In genomic region chr12:109264095-109264942, GRCh38 we compare ENCODE assay signal across 9 cellular contexts. TPM values are rescaled to one million over a fixed set of nuclear protein-coding genes. Genes with fewer than 3 reads are reported as not detected.
DNase-seq lines count a peak whose midpoint lies in the region; TF ChIP-seq lines count a peak whose summit lies in the region.
"Had no signal": no experiment of that assay in that cellular context is flagged by ENCODE, and none has a peak within 500 bp of the region (broad histone marks: within the 10 kb centered on the region; RNA-seq: fewer than 3 reads in every experiment).

No MANE protein-coding gene starts in this region.

- H3K23ac ChIP-seq in neuronal stem cell (ENCODE audit: low read depth, low read length, poor library complexity) = peak overlapping the region; percentile 75

- H2AFZ ChIP-seq in GM23248 (peak overlapping the region; percentile 28), neuronal stem cell (ENCODE audit: low read length) (peak overlapping the region; percentile 30)

- in situ Hi-C loops in GM23248 (cut with MboI) = loop anchor here (10.0 kb wide), 1 partner anchor 120 kb away; no protein-coding TSS in a partner anchor

- H2BK120ac ChIP-seq in neuronal stem cell (ENCODE audit: low read depth, low read length) = no peak overlapping the region

- no peaks in the 10 kb centered on the region for H3K79me2 ChIP-seq in GM23248 (ENCODE audit: insufficient read depth)

- H3K36me3 ChIP-seq in GM23248 (ENCODE audit: low read depth) (no peaks in the 10 kb centered on the region), neuronal stem cell (replicated peaks in 1 of 2; ENCODE audit: control insufficient read depth in 2 of 2, insufficient read depth in 2 of 2, low read length in 2 of 2) (peaks cover 0 to 9% of the 10 kb centered on the region in 2 donors), uterus (no peaks in the 10 kb centered on the region)

- TF ChIP-seq CTCF in uterus (IDR thresholded peaks at IDR 0.05) = peak; percentile 70 to 83 (median 74)

- CTCF ChIA-PET in activated CD4-positive, alpha-beta memory T cell treated with anti-CD3 and anti-CD28 coated beads for 36 hours (lab: Charles Lee) = interaction anchor here (0.5 to 4.5 kb wide), 15 partner anchors 12 to 153 kb away, joined by 3 to 32 read pairs (median 4); partner anchors contain the start of gene MYO1H

- H3K79me1 ChIP-seq in neuronal stem cell (ENCODE audit: low read depth, low read length) = no peaks in the 10 kb centered on the region

- H2BK15ac ChIP-seq in neuronal stem cell (ENCODE audit: low read length) = peak overlapping the region; percentile 35

- peak overlapping the region; percentile 57 for H2AK5ac ChIP-seq in neuronal stem cell (ENCODE audit: low read depth, low read length)

- peak overlapping the region; percentile 19 for H3K18ac ChIP-seq in neuronal stem cell (ENCODE audit: low read length)

- intact Hi-C loops in activated CD4-positive, alpha-beta memory T cell treated with anti-CD3 and anti-CD28 coated beads for 36 hours (cut with micrococcal nuclease) = loop anchor here (1.0 to 2.0 kb wide), 2 partner anchors 121 to 128 kb away; no protein-coding TSS in a partner anchor
- intact Hi-C loops in uterus (cut with DNase I; ENCODE audit: low total_unique reads) = no loop called here

- no peak overlapping the region for H4K8ac ChIP-seq in neuronal stem cell (ENCODE audit: low read depth, low read length)

- no peak overlapping the region for H3K27ac Mint-ChIP-seq in activated CD4-positive, alpha-beta memory T cell treated with anti-CD3 and anti-CD28 coated beads for 36 hours
- H3K27ac Mint-ChIP-seq: naive thymus-derived CD4-positive, alpha-beta T cell had no signal

- TF ChIP-seq POLR2A in uterus (IDR thresholded peaks at IDR 0.05) = no peak

- no peak overlapping the region for H3K4me3 ChIP-seq in GM23248
- no peak overlapping the region for H3K4me3 ChIP-seq in neuronal stem cell (ENCODE audit: low read length in 2 of 2)
- H3K4me3 ChIP-seq in uterus = no peak overlapping the region

- no peaks in the 10 kb centered on the region for H3F3A ChIP-seq in GM23248 (ENCODE audit: insufficient read depth)

- H4K91ac ChIP-seq in neuronal stem cell (ENCODE audit: low read depth, low read length, poor library complexity) = no peak overlapping the region

- H3K9me2 ChIP-seq in GM23248 (ENCODE audit: insufficient read depth) = no peaks in the 10 kb centered on the region

- POLR2A ChIA-PET in activated CD4-positive, alpha-beta memory T cell treated with anti-CD3 and anti-CD28 coated beads for 36 hours (lab: Charles Lee) = interaction anchor here (0.5 kb wide), 1 partner anchor 142 kb away, joined by 3 read pairs; no protein-coding TSS in a partner anchor

- H3K4me1 Mint-ChIP-seq in activated CD4-positive, alpha-beta memory T cell treated with anti-CD3 and anti-CD28 coated beads for 36 hours (ENCODE audit: low read depth) = no peaks in the 10 kb centered on the region

- no peak overlapping the region for H3K4ac ChIP-seq in neuronal stem cell (ENCODE audit: low read length)

- 9 to 13% methylated on average over 23 of the region's 23 CpGs for WGBS in GM23248 (ENCODE audit: low coverage in 1 of 2, low lambda C conversion rate in 2 of 2, missing lambda C conversion rate in 2 of 2), 2 experiments
- WGBS in neuronal stem cell (ENCODE audit: extremely low coverage in 2 of 2, insufficient read length in 2 of 2, insufficient replicate concordance in 1 of 2), 2 donors = no CpG with 5 or more reads among the region's 23 CpGs

- H4K20me1 ChIP-seq in GM23248 (ENCODE audit: insufficient read depth) = no peaks in the 10 kb centered on the region

- no peak overlapping the region for H3K9ac ChIP-seq in GM23248
- no peak overlapping the region for H3K9ac ChIP-seq in neuronal stem cell (ENCODE audit: low read depth, low read length, poor library complexity)

- H3K27me3 Mint-ChIP-seq in activated CD4-positive, alpha-beta memory T cell treated with anti-CD3 and anti-CD28 coated beads for 36 hours = no peaks in the 10 kb centered on the region
- H3K27me3 Mint-ChIP-seq: naive thymus-derived CD4-positive, alpha-beta T cell had no signal

- H3K14ac ChIP-seq in neuronal stem cell (ENCODE audit: low read length) = no peak overlapping the region

- DNase-seq in Ammon's horn (ENCODE audit: low spot score) = peak; percentile 72
- peak; percentile 86 for DNase-seq in GM23248
- peak; percentile 75 for DNase-seq in NCI-H510A (lab: John Stamatoyannopoulos, UW)
- peak; percentile 73 for DNase-seq in activated CD4-positive, alpha-beta memory T cell treated with anti-CD3 and anti-CD28 coated beads for 36 hours
- peak; percentile 29 for DNase-seq in fibroblast of peridontal ligament (ENCODE audit: extremely low read depth)
- DNase-seq in neuronal stem cell (ENCODE audit: low spot score) = peak; percentile 75
- DNase-seq in uterus = peak; percentile 68 to 76
- DNase-seq in central memory CD4-positive, alpha-beta T cell = no peak

- H3K27ac ChIP-seq in GM23248 (no peak overlapping the region), neuronal stem cell (replicated peaks; ENCODE audit: low read length) (no peak overlapping the region), uterus (peak overlapping the region; percentile 76 to 85)

- H3K4me1 ChIP-seq in GM23248 (ENCODE audit: insufficient read depth) = no peaks in the 10 kb centered on the region
- no peaks in the 10 kb centered on the region for H3K4me1 ChIP-seq in neuronal stem cell (ENCODE audit: control insufficient read depth in 2 of 2, insufficient read depth in 1 of 2, low read depth in 1 of 2, low read length in 2 of 2)
- peaks cover 0 to 10% of the 10 kb centered on the region in 2 donors for H3K4me1 ChIP-seq in uterus

- H3K36me3 Mint-ChIP-seq in activated CD4-positive, alpha-beta memory T cell treated with anti-CD3 and anti-CD28 coated beads for 36 hours = peaks cover 11% of the 10 kb centered on the region

- H3K9me3 ChIP-seq in GM23248 (ENCODE audit: low read depth) (no peaks in the 10 kb centered on the region), neuronal stem cell (replicated peaks in 1 of 2; ENCODE audit: control insufficient read depth in 2 of 2, insufficient read depth in 1 of 2, low read depth in 1 of 2, low read length in 2 of 2) (peaks cover 0 to 5% of the 10 kb centered on the region in 2 donors), uterus (peaks cover 0 to 6% of the 10 kb centered on the region in 2 donors)

- H3K9me3 Mint-ChIP-seq in activated CD4-positive, alpha-beta memory T cell treated with anti-CD3 and anti-CD28 coated beads for 36 hours = no peaks in the 10 kb centered on the region

- no peak overlapping the region for H3K4me3 Mint-ChIP-seq in activated CD4-positive, alpha-beta memory T cell treated with anti-CD3 and anti-CD28 coated beads for 36 hours
- H3K4me3 Mint-ChIP-seq: naive thymus-derived CD4-positive, alpha-beta T cell had no signal

- no peaks in the 10 kb centered on the region for H3K27me3 ChIP-seq in GM23248 (replicated peaks; ENCODE audit: insufficient read depth)
- H3K27me3 ChIP-seq in neuronal stem cell (ENCODE audit: control insufficient read depth in 3 of 3, insufficient read depth in 3 of 3, low read depth in 1 of 3, low read length in 3 of 3) = no peaks in the 10 kb centered on the region
- no peaks in the 10 kb centered on the region for H3K27me3 ChIP-seq in uterus

- H2BK5ac ChIP-seq in neuronal stem cell (ENCODE audit: low read length) = no peak overlapping the region

- peak overlapping the region; percentile 18 for H2BK12ac ChIP-seq in neuronal stem cell (ENCODE audit: low read length)

- H3K4me2 ChIP-seq in GM23248 (ENCODE audit: unreplicated experiment) (no peak overlapping the region), neuronal stem cell (ENCODE audit: insufficient read depth, low read length, poor library complexity, severe bottlenecking) (no peak overlapping the region)

RNA-seq across cellular contexts. Expression of gene FOXN4, which starts 44.8 kb away (rescaled TPM):
- total RNA-seq in GM23248 (2014; rRNA removed; shearing (Covaris generic)) = not detected in 2 replicates
- not detected in 2 replicates for polyA plus RNA-seq in GM23248 (2016; fragmentation: Nextera tagmentation; extraction: Ambion mirVana)
- not detected for total RNA-seq in activated CD4-positive, alpha-beta memory T cell treated with anti-CD3 and anti-CD28 coated beads for 36 hours
- 0.33 TPM for polyA plus RNA-seq in neuronal stem cell (2013, experiment 1 of 2)
- 0.44 TPM for polyA plus RNA-seq in neuronal stem cell (2013, experiment 2 of 2)
- total RNA-seq in uterus = not detected
- total RNA-seq: naive thymus-derived CD4-positive, alpha-beta T cell had no signal
- polyA plus RNA-seq: naive thymus-derived CD4-positive, alpha-beta T cell had no signal

Comparison
In these comparisons a context has a peak if more than half of its experiments do, and no peak if none do; other contexts are left out.
1. H3K27ac ChIP-seq: peak in uterus (2 of 2); none in GM23248 (single experiment) and neuronal stem cell (single experiment).